Comparison of ENCODE assay signal across 13 cellular contexts in the genomic region with DNA sequence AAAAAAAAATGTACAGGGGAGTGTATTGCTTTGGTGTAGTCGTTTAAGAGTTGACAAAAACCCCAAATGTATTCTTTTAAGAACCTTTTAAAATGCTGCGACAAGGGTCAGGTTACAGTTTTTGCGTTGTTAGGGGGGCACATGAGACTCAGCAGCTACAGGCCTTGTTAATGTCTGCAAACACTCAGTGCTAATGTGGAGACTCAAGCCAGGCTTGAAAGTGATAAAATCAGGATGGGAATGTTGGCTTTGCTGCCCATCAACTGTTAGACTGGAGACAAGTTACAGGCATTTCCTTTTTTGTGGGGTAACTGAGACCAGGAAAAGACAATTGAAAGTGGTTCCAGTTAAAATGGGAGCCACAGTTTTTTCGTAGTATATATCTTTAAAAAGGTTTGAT.
DNase-seq lines count a peak whose midpoint lies in the region; ATAC-seq and TF ChIP-seq lines count a peak whose summit lies in the region.
"Had no signal": no experiment of that assay in that cellular context is flagged by ENCODE, and none has a peak within 500 bp of the region (broad histone marks: within the 10 kb centered on the region; RNA-seq: fewer than 3 reads in every experiment).

No MANE protein-coding gene starts in this region.

- TF ChIP-seq CTCF in natural killer cell (IDR thresholded peaks at IDR 0.05) (no peak), stomach (IDR thresholded peaks at IDR 0.05) (no peak)

- TF ChIP-seq EP300 in stomach (IDR thresholded peaks at IDR 0.05), result no peak

- WGBS in stomach, 5 donors, result 47 to 61% (median 51%) methylated on average over 4 of the region's 4 CpGs

- no peaks in the 10 kb centered on the region for H3K27me3 ChIP-seq in stomach
- H3K27me3 ChIP-seq: esophagus squamous epithelium had no signal

- no peaks in the 10 kb centered on the region for H3K9me3 Mint-ChIP-seq in activated CD4-positive, alpha-beta T cell treated with anti-CD3 and anti-CD28 coated beads, Interleukin-2, amount 10 ng/mL, durations not matched to agents 24 days and 14 days
- no peaks in the 10 kb centered on the region for H3K9me3 Mint-ChIP-seq in activated naive CD8-positive, alpha-beta T cell (ENCODE audit: low read depth)
- H3K9me3 Mint-ChIP-seq in natural killer cell, result no peaks in the 10 kb centered on the region

- H3K4me3 Mint-ChIP-seq in activated CD4-positive, alpha-beta T cell treated with anti-CD3 and anti-CD28 coated beads, Interleukin-2, amount 10 ng/mL, durations not matched to agents 24 days and 14 days, result peak overlapping the region; percentile 24
- peak overlapping the region; percentile 62 for H3K4me3 Mint-ChIP-seq in activated naive CD8-positive, alpha-beta T cell
- peak overlapping the region; percentile 69 for H3K4me3 Mint-ChIP-seq in natural killer cell

- no peak for TF ChIP-seq POLR2A in stomach (IDR thresholded peaks at IDR 0.05)

- intact Hi-C loops in activated CD4-positive, alpha-beta T cell treated with anti-CD3 and anti-CD28 coated beads, Interleukin-2, amount 10 ng/mL, durations not matched to agents 24 days and 14 days (cut with micrococcal nuclease), result loop anchor here (1.0 to 2.0 kb wide), 5 partner anchors 18 to 80 kb away; no protein-coding TSS in a partner anchor
- intact Hi-C loops in natural killer cell (cut with micrococcal nuclease), result no loop called here
- intact Hi-C loops in stomach (cut with DNase I; ENCODE audit: low total_unique reads), result no loop called here

- H3K27me3 Mint-ChIP-seq in activated CD4-positive, alpha-beta T cell treated with anti-CD3 and anti-CD28 coated beads, Interleukin-2, amount 10 ng/mL, durations not matched to agents 24 days and 14 days, result no peaks in the 10 kb centered on the region
- H3K27me3 Mint-ChIP-seq in activated naive CD8-positive, alpha-beta T cell, result no peaks in the 10 kb centered on the region
- H3K27me3 Mint-ChIP-seq in natural killer cell (ENCODE audit: low read depth in 2 of 2), result no peaks in the 10 kb centered on the region

- peaks cover 64% of the 10 kb centered on the region for H3K4me1 Mint-ChIP-seq in activated CD4-positive, alpha-beta T cell treated with anti-CD3 and anti-CD28 coated beads, Interleukin-2, amount 10 ng/mL, durations not matched to agents 24 days and 14 days
- peaks cover 77% of the 10 kb centered on the region for H3K4me1 Mint-ChIP-seq in activated naive CD8-positive, alpha-beta T cell (ENCODE audit: low read depth)
- H3K4me1 Mint-ChIP-seq in natural killer cell, result peaks cover 75 to 76% of the 10 kb centered on the region in 2 donors

- H3K27ac ChIP-seq in stomach, result no peak overlapping the region
- H3K27ac ChIP-seq: esophagus squamous epithelium had no signal

- peak overlapping the region; percentile 49 for H3K27ac Mint-ChIP-seq in activated CD4-positive, alpha-beta T cell treated with anti-CD3 and anti-CD28 coated beads, Interleukin-2, amount 10 ng/mL, durations not matched to agents 24 days and 14 days
- H3K27ac Mint-ChIP-seq in activated naive CD8-positive, alpha-beta T cell, result peak overlapping the region; percentile 84
- no peak overlapping the region for H3K27ac Mint-ChIP-seq in natural killer cell

- H3K36me3 ChIP-seq in stomach, result no peaks in the 10 kb centered on the region
- H3K36me3 ChIP-seq: esophagus squamous epithelium, HAP-1 had no signal

- ATAC-seq in natural killer cell, result no peak

- H3K9me3 ChIP-seq in stomach, result no peaks in the 10 kb centered on the region
- H3K9me3 ChIP-seq: esophagus squamous epithelium, HAP-1 had no signal

- DNase-seq in activated CD4-positive, alpha-beta T cell treated with anti-CD3 and anti-CD28 coated beads, Interleukin-2, amount 10 ng/mL, durations not matched to agents 24 days and 14 days, result no peak
- DNase-seq in activated CD4-positive, alpha-beta T cell treated with anti-CD3 and anti-CD28 coated beads, Interleukin-2, amount 50 U/mL, for 4 hours, result no peak
- DNase-seq in NCI-H128 (lab: John Stamatoyannopoulos, UW; ENCODE audit: unreplicated experiment), result peak; percentile 50
- DNase-seq in natural killer cell, result no peak
- no peak for DNase-seq in stomach
- no peak for DNase-seq in activated CD4-positive, CD25-positive, alpha-beta regulatory T cell treated with anti-CD3 and anti-CD28 coated beads, Interleukin-2, amount 50 U/mL, for 72 hours
- no peak for DNase-seq in NCI-H774 (lab: John Stamatoyannopoulos, UW)
- DNase-seq: esophagus squamous epithelium, midbrain, NCI-H526 treated with DMSO at 0.1 percent for 48 hours, SHP77 had no signal

- peaks cover 28% of the 10 kb centered on the region for H3K36me3 Mint-ChIP-seq in activated CD4-positive, alpha-beta T cell treated with anti-CD3 and anti-CD28 coated beads, Interleukin-2, amount 10 ng/mL, durations not matched to agents 24 days and 14 days (ENCODE audit: low read depth)
- H3K36me3 Mint-ChIP-seq in activated naive CD8-positive, alpha-beta T cell, result peaks cover 14% of the 10 kb centered on the region
- H3K36me3 Mint-ChIP-seq in natural killer cell, result peaks cover under 1% of the 10 kb centered on the region

- H3K4me3 ChIP-seq in stomach, result no peak overlapping the region
- H3K4me3 ChIP-seq: esophagus squamous epithelium, HAP-1 had no signal

- no peaks in the 10 kb centered on the region for H3K4me1 ChIP-seq in stomach
- H3K4me1 ChIP-seq: HAP-1 had no signal

Comparison
In these comparisons a context has a peak if more than half of its experiments do, and no peak if none do; other contexts are left out.
1. H3K27ac Mint-ChIP-seq: peak in activated CD4-positive, alpha-beta T cell treated with anti-CD3 and anti-CD28 coated beads, Interleukin-2, amount 10 ng/mL, durations not matched to agents 24 days and 14 days (single experiment) and activated naive CD8-positive, alpha-beta T cell (single experiment); none in natural killer cell (0 of 2).
2. Peak in every context shown above with its lines, with median percentiles within 50 percentile points of each other: H3K4me3 Mint-ChIP-seq.